In genomic region chr21:37371041-37371397, GRCh38 we compare ENCODE assay signal across 8 cellular contexts. TPM values are rescaled to one million over a fixed set of nuclear protein-coding genes. Genes with fewer than 3 reads are reported as not detected.
DNase-seq lines count a peak whose midpoint lies in the region; ATAC-seq, FAIRE-seq and TF ChIP-seq lines count a peak whose summit lies in the region.

No MANE protein-coding gene starts in this region.

- H4K91ac ChIP-seq in mesenchymal stem cell (ENCODE audit: low read length), result no peak overlapping the region

- H3K4me2 ChIP-seq in A549 (peak overlapping the region; percentile 91), HCT116 (ENCODE audit: low read length) (peak overlapping the region; percentile 95; the same call in 1 of the 2 replicates), mesenchymal stem cell (ENCODE audit: low read length, poor library complexity, severe bottlenecking) (no peak overlapping the region)

- H3K79me1 ChIP-seq in mesenchymal stem cell (replicated peaks; ENCODE audit: low read length, poor library complexity, severe bottlenecking), result no peaks in the 10 kb centered on the region

- TF ChIP-seq CTCF in A549 (IDR thresholded peaks at IDR 0.05) (no peak), HCT116 (IDR thresholded peaks at IDR 0.05 in 2 of 3, conservative IDR thresholded peaks at IDR 0.05 in 1 of 3; ENCODE audit: borderline replicate concordance in 1 of 3, insufficient read depth in 1 of 3, low read depth in 2 of 3, low read length in 2 of 3) (no peak)

- H2AFZ ChIP-seq in HCT116 (ENCODE audit: low read depth, low read length, poor library complexity, severe bottlenecking) (no peak overlapping the region), mesenchymal stem cell (ENCODE audit: low read depth, low read length) (no peak overlapping the region)

- TF ChIP-seq EP300 in A549 (IDR thresholded peaks at IDR 0.05), result no peak

- H3K4me3 ChIP-seq in A549 (no peak overlapping the region), HCT116 (replicated peaks in 1 of 2; ENCODE audit: low read depth in 1 of 2, low read length in 2 of 2) (no peak overlapping the region), adipocyte (ENCODE audit: low read length) (peak overlapping the region; percentile 89), mesenchymal stem cell (ENCODE audit: insufficient read depth in 1 of 2, low read depth in 1 of 2, low read length in 2 of 2) (peak overlapping the region in 1 of 2 experiments; percentile 92)

- no peak overlapping the region for H3K4ac ChIP-seq in mesenchymal stem cell (ENCODE audit: low read depth in 1 of 2, low read length in 2 of 2)

- intact Hi-C loops in HCT116 (cut with micrococcal nuclease), result no loop called here

- POLR2A ChIA-PET in A549 (lab: Yijun Ruan, JAX), result interaction anchor here (1.1 kb wide), 1 partner anchor 104 kb away, joined by 3 read pairs; the partner anchor contains the start of gene VPS26C
- POLR2A ChIA-PET in HCT116 (lab: Charles Lee), result interaction anchor here (0.8 kb wide), 1 partner anchor 104 kb away, joined by 3 read pairs; the partner anchor contains the start of gene VPS26C

- no peak overlapping the region for H4K8ac ChIP-seq in mesenchymal stem cell (ENCODE audit: low read length)

- RAD21 ChIA-PET in HCT116 (lab: Charles Lee; ENCODE audit: low non-redundant PET in 1 of 2, low total read pairs in 2 of 2, uncharacterized antibody in 2 of 2, unreplicated experiment in 2 of 2), result no interaction called here

- no peaks in the 10 kb centered on the region for H3K36me3 ChIP-seq in HCT116 (ENCODE audit: control insufficient read depth in 1 of 2, insufficient read depth in 2 of 2, low read length in 2 of 2)
- no peaks in the 10 kb centered on the region for H3K36me3 ChIP-seq in adipocyte (ENCODE audit: control insufficient read depth, insufficient read depth, low read length, severe bottlenecking)
- no peaks in the 10 kb centered on the region for H3K36me3 ChIP-seq in mesenchymal stem cell (ENCODE audit: control insufficient read depth in 1 of 2, insufficient read depth in 2 of 2, low read depth in 1 of 2, low read length in 2 of 2)

- no TSS peak for BruUV-seq in HCT116 (replicated peaks; lab: Mats Ljungman, UMichigan)

- H4K20me1 ChIP-seq in HCT116 (ENCODE audit: insufficient read depth), result peaks cover 29% of the 10 kb centered on the region; the same call in 1 of the 2 replicates

- H3K9me2 ChIP-seq in HCT116 (ENCODE audit: insufficient read depth), result no peaks in the 10 kb centered on the region; the same call in 1 of the 2 replicates

- TF ChIP-seq POLR2A in A549 (IDR thresholded peaks at IDR 0.05; ENCODE audit: low read length) (no peak), HCT116 (IDR thresholded peaks at IDR 0.05; ENCODE audit: borderline replicate concordance, extremely low read depth, insufficient read depth, insufficient read length) (no peak)

- H3K9me3 ChIP-seq in A549, result no peaks in the 10 kb centered on the region
- no peaks in the 10 kb centered on the region for H3K9me3 ChIP-seq in HCT116 (ENCODE audit: control insufficient read depth in 1 of 2, insufficient read depth in 1 of 2, low read depth in 1 of 2, low read length in 2 of 2)
- H3K9me3 ChIP-seq in adipocyte (ENCODE audit: control insufficient read depth, low read length), result no peaks in the 10 kb centered on the region
- no peaks in the 10 kb centered on the region for H3K9me3 ChIP-seq in mesenchymal stem cell (ENCODE audit: control insufficient read depth, low read length)

- H3K18ac ChIP-seq in mesenchymal stem cell (ENCODE audit: low read depth in 1 of 2, low read length in 2 of 2), result no peak overlapping the region

- no peak overlapping the region for H3K23ac ChIP-seq in mesenchymal stem cell (ENCODE audit: low read length in 2 of 2)

- WGBS in A549 (ENCODE audit: missing lambda C conversion rate), result 94% methylated on average over 2 of the region's 2 CpGs
- WGBS in mesenchymal stem cell, result 95% methylated on average over 2 of the region's 2 CpGs

- CTCF ChIA-PET in A549 (lab: Yijun Ruan, JAX) (interaction anchor here (0.7 kb wide), 1 partner anchor 272 kb away, joined by 3 read pairs; no protein-coding TSS in a partner anchor), HCT116 (lab: Charles Lee) (no interaction called here)

- H2BK5ac ChIP-seq in mesenchymal stem cell (ENCODE audit: low read depth, low read length, poor library complexity, severe bottlenecking), result no peak overlapping the region

- no peak overlapping the region for H2AK5ac ChIP-seq in mesenchymal stem cell (ENCODE audit: low read length, severe bottlenecking)

- ATAC-seq in A549, result no peak
- no peak for ATAC-seq in HCT116
- ATAC-seq in HG02588 (IDR thresholded peaks at IDR 0.05; ENCODE audit: unreplicated experiment), result no peak

- H3K27me3 ChIP-seq in HCT116 (ENCODE audit: insufficient read depth, low read length) (no peaks in the 10 kb centered on the region), adipocyte (replicated peaks; ENCODE audit: control insufficient read depth, insufficient read depth, low read length) (no peaks in the 10 kb centered on the region), mesenchymal stem cell (ENCODE audit: control insufficient read depth in 1 of 2, insufficient read depth in 1 of 2, low read length in 2 of 2) (no peaks in the 10 kb centered on the region)

- no peak overlapping the region for H3K14ac ChIP-seq in mesenchymal stem cell (ENCODE audit: low read length in 2 of 2)

- H3K4me1 ChIP-seq in A549 (peaks cover 52% of the 10 kb centered on the region), HCT116 (ENCODE audit: control insufficient read depth in 1 of 2, insufficient read depth in 2 of 2, low read length in 2 of 2) (peaks cover 42 to 68% of the 10 kb centered on the region in 2 experiments), adipocyte (ENCODE audit: control insufficient read depth, insufficient read depth, low read length) (peaks cover 37% of the 10 kb centered on the region), mesenchymal stem cell (ENCODE audit: control insufficient read depth, insufficient read depth, low read depth, low read length) (peaks cover 8% of the 10 kb centered on the region)

- H3K79me2 ChIP-seq in HCT116 (ENCODE audit: insufficient read depth, low read length), result peaks cover 89% of the 10 kb centered on the region

- no peak overlapping the region for H3K9ac ChIP-seq in HCT116 (ENCODE audit: low read length)
- peak overlapping the region; percentile 30 for H3K9ac ChIP-seq in adipocyte (ENCODE audit: low read length)
- H3K9ac ChIP-seq in mesenchymal stem cell (ENCODE audit: low read length), result peak overlapping the region; percentile 96

- H2BK12ac ChIP-seq in mesenchymal stem cell (ENCODE audit: low read length in 2 of 2), result no peak overlapping the region

- no peak for DNase-seq in A549 (ENCODE audit: low read depth in 1 of 2, low spot score in 1 of 2)
- no peak for DNase-seq in HCT116 (ENCODE audit: low read depth, low spot score)
- no peak for DNase-seq in adipocyte (ENCODE audit: low read depth)
- DNase-seq in mesenchymal stem cell, result no peak
- DNase-seq in SKM-1 (lab: John Stamatoyannopoulos, UW; ENCODE audit: unreplicated experiment), result no peak
- DNase-seq in NCI-H1436 treated with DMSO at 0.1 percent for 48 hours (lab: John Stamatoyannopoulos, UW), result no peak
- no peak for DNase-seq in NCI-H1694 treated with DMSO at 0.1 percent for 48 hours (lab: John Stamatoyannopoulos, UW)

- TF ChIP-seq RAD21 in A549 (conservative IDR thresholded peaks at IDR 0.05 in 1 of 2, IDR thresholded peaks at IDR 0.05 in 1 of 2), result no peak
- no peak for TF ChIP-seq RAD21 in HCT116 (IDR thresholded peaks at IDR 0.05; ENCODE audit: low read depth)

- FAIRE-seq in A549 (lab: Jason Lieb, UNC), result no peak

- H3K27ac ChIP-seq in A549, result no peak overlapping the region
- no peak overlapping the region for H3K27ac ChIP-seq in HCT116 (ENCODE audit: low read depth, low read length)
- no peak overlapping the region for H3K27ac ChIP-seq in mesenchymal stem cell (ENCODE audit: low read length, poor library complexity, severe bottlenecking)

- no peak overlapping the region for H2BK15ac ChIP-seq in mesenchymal stem cell (ENCODE audit: low read depth, poor library complexity, severe bottlenecking)

- no peak overlapping the region for H2BK120ac ChIP-seq in mesenchymal stem cell (ENCODE audit: low read depth, low read length)

TF ChIP-seq in A549, 52 proteins besides CTCF, POLR2A, EP300 and RAD21 (continues in another document):
- TF ChIP-seq SREBF2 (IDR thresholded peaks at IDR 0.05), result no peak
- no peak for TF ChIP-seq SMC3 (IDR thresholded peaks at IDR 0.05)
- TF ChIP-seq RFX5 (IDR thresholded peaks at IDR 0.05), result no peak
- no peak for TF ChIP-seq HOXB13 (CRISPR knock-in tag; IDR thresholded peaks at IDR 0.05; ENCODE audit: low read depth)
- no peak for TF ChIP-seq CHD2 (IDR thresholded peaks at IDR 0.05; ENCODE audit: low read length, partially characterized antibody)
- no peak for TF ChIP-seq JUNB (IDR thresholded peaks at IDR 0.05)

TF ChIP-seq in HCT116, 20 proteins besides CTCF, POLR2A, EP300 and RAD21 (continues in another document):
- TF ChIP-seq SRF (IDR thresholded peaks at IDR 0.05; ENCODE audit: low read depth) (no peak), POLR2AphosphoS5 (IDR thresholded peaks at IDR 0.05; ENCODE audit: low read depth, low read length) (no peak), ATF3 (IDR thresholded peaks at IDR 0.05) (no peak)

RNA-seq across cellular contexts. Expression of gene DYRK1A, which starts 4.4 kb away (rescaled TPM):
- polyA plus RNA-seq in A549 (2011; rRNA removed), result 29.4 and 33.5 TPM in 2 replicates
- polyA plus RNA-seq in A549 (2012; cell fraction: cytosol; rRNA removed), result 10.4 and 15.9 TPM in 2 replicates
- 21.9 and 22.7 TPM in 2 replicates for polyA plus RNA-seq in A549 (2012; cell fraction: nucleus; rRNA removed)
- polyA plus RNA-seq in A549 (2017; fragmentation: RNase III; extraction: RNeasy Plus Mini Kit Qiagen cat#74134 plus additional on column Dnase treatment), result 11.6 to 13.6 TPM (median 12.7 TPM) in 3 replicates
- 91.7 and 108 TPM in 2 replicates for polyA minus RNA-seq in A549 (2011; rRNA and poly(A)+ RNA removed)
- total RNA-seq in HCT116 (2021; ENCODE audit: unreplicated experiment), result 49.3 TPM
- 22.0 and 25.0 TPM in 2 replicates for polyA plus RNA-seq in HCT116 (2012)
- polyA plus RNA-seq in mesenchymal stem cell (2013, experiment 1 of 2), result 19.3 TPM
- 19.3 TPM for polyA plus RNA-seq in mesenchymal stem cell (2013, experiment 2 of 2)
